ENCODE assay signal across 38 cellular contexts in the genomic region with DNA sequence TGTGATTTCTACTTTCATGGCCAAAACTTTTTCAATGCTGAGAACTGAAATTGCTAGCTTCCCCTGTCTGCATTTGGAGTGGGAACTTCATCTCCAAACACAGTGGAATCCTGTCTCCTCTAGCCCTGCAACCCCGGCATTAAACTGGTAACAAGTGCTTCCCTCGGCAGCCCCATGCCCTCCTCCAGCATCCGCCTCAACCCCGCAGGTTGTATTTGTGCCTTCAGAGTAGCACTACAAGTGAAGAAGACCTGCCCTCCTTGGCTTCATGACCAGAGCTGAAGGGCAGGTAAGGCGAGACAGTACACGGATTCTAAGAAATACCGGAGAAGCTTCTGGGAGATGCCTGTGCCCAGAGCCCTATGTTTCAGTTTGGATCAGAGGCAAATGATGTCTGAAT. TPM values are rescaled to one million over a fixed set of nuclear protein-coding genes. Genes with fewer than 3 reads are reported as not detected.
"Had no signal": no experiment of that assay in that cellular context is flagged by ENCODE, and none has a peak within 500 bp of the region (broad histone marks: within the 10 kb centered on the region; RNA-seq: fewer than 3 reads in every experiment).

No MANE protein-coding gene starts in this region.

- H3K4me2 ChIP-seq: KMS-11 had no signal

- H3K4me3 ChIP-seq: MG63 had no signal

- H3K27ac ChIP-seq: KMS-11 had no signal

- DNase-seq: Kasumi-1, MG63, MM.1S, MV-4-11, NCI-H1048, NCI-H1092, NCI-H1092 treated with DMSO at 0.1 percent for 48 hours, NCI-H1105, NCI-H1105 treated with DMSO at 0.1 percent for 48 hours, NCI-H1417, NCI-H1417 treated with DMSO at 0.1 percent for 48 hours, NCI-H1436, NCI-H1436 treated with DMSO at 0.1 percent for 48 hours, NCI-H146, NCI-H1694, NCI-H1694 treated with DMSO at 0.1 percent for 48 hours, NCI-H187, NCI-H187 treated with DMSO at 0.1 percent for 48 hours, NCI-H1930, NCI-H2029, NCI-H2029 treated with DMSO at 0.1 percent for 48 hours, NCI-H2081, NCI-H2081 treated with DMSO at 0.1 percent for 48 hours, NCI-H2107, NCI-H2171, NCI-H2171 treated with DMSO at 0.1 percent for 48 hours, NCI-H2227 treated with DMSO at 0.1 percent for 48 hours, NCI-H226, NCI-H345, NCI-H446, NCI-H446 treated with DMSO at 0.1 percent for 48 hours, NCI-H510A, NCI-H510A treated with DMSO at 0.1 percent for 48 hours had no signal

- H3K9ac ChIP-seq: KMS-11 had no signal

- H3K36me3 ChIP-seq: MG63 had no signal

- H3K9me3 ChIP-seq: MG63 had no signal

RNA-seq across cellular contexts. Expression of gene C10orf53, which starts 16.9 kb away (rescaled TPM):
- total RNA-seq: LHCN-M2, M059J, MCF 10A, NCI-H460 had no signal
